1 cellular context compared by ENCODE assay signal in genomic region chr20:33459599-33459998, GRCh38.
A peak's percentile ranks its signal among the peaks of the same experiment; 100 is the strongest.
TF ChIP-seq lines count a peak whose summit lies in the region.

No MANE protein-coding gene starts in this region.

TF ChIP-seq in K562, 482 proteins besides CTCF, POLR2A, EP300 and RAD21 (continued from another document):
- TF ChIP-seq, protein P1, sequence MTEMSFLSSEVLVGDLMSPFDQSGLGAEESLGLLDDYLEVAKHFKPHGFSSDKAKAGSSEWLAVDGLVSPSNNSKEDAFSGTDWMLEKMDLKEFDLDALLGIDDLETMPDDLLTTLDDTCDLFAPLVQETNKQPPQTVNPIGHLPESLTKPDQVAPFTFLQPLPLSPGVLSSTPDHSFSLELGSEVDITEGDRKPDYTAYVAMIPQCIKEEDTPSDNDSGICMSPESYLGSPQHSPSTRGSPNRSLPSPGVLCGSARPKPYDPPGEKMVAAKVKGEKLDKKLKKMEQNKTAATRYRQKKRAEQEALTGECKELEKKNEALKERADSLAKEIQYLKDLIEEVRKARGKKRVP (CRISPR knock-in tag; IDR thresholded peaks at IDR 0.05): 0 out of 2 replicates have a peak, but pooled peaks have one; percentile 40
- 0 out of 2 replicates have a peak, but pooled peaks have one; percentile 51 for TF ChIP-seq ZBTB9 (CRISPR knock-in tag; IDR thresholded peaks at IDR 0.05)
- TF ChIP-seq SIX5 (IDR thresholded peaks at IDR 0.05; ENCODE audit: borderline replicate concordance in 1 of 2, insufficient read depth in 1 of 2, low read depth in 1 of 2, low read length in 2 of 2): no peak
- TF ChIP-seq HDAC8 (tag; IDR thresholded peaks at IDR 0.05): peak; percentile 87
- TF ChIP-seq NR2F6 (CRISPR knock-in tag; IDR thresholded peaks at IDR 0.05): no peak
- no peak for TF ChIP-seq NR2C1 (IDR thresholded peaks at IDR 0.05)
- peak; percentile 82 for TF ChIP-seq NR2C1 (tag; IDR thresholded peaks at IDR 0.05)
- no peak for TF ChIP-seq ATF2 (CRISPR knock-in tag; IDR thresholded peaks at IDR 0.05)
- TF ChIP-seq ZNF175 (CRISPR knock-in tag; IDR thresholded peaks at IDR 0.05; ENCODE audit: low read depth): peak; percentile 74
- 0 out of 2 replicates have a peak, but pooled peaks have one; percentile 26 for TF ChIP-seq GATA2 (CRISPR knock-in tag; IDR thresholded peaks at IDR 0.05)
- TF ChIP-seq, protein P2, sequence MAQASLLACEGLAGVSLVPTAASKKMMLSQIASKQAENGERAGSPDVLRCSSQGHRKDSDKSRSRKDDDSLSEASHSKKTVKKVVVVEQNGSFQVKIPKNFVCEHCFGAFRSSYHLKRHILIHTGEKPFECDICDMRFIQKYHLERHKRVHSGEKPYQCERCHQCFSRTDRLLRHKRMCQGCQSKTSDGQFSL (CRISPR knock-in tag; IDR thresholded peaks at IDR 0.05): no peak
- TF ChIP-seq, protein P2 (tag; IDR thresholded peaks at IDR 0.05): peak in 1 of 2 experiments; percentile 69; a peak in 2 of 4 replicates
- peak; percentile 70; the same call in 1 of the 2 replicates for TF ChIP-seq ZNF41 (CRISPR knock-in tag; conservative IDR thresholded peaks at IDR 0.05)
- TF ChIP-seq ETV1 (tag; conservative IDR thresholded peaks at IDR 0.05; ENCODE audit: low read depth): 0 out of 2 replicates have a peak, but pooled peaks have one; percentile 8
- TF ChIP-seq, protein P3, sequence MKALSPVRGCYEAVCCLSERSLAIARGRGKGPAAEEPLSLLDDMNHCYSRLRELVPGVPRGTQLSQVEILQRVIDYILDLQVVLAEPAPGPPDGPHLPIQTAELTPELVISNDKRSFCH (CRISPR knock-in tag; IDR thresholded peaks at IDR 0.05): no peak
- TF ChIP-seq, protein P3 (tag; IDR thresholded peaks at IDR 0.05): peak; percentile 98
- TF ChIP-seq XRCC4 (IDR thresholded peaks at IDR 0.05; ENCODE audit: extremely low read depth, insufficient read depth, insufficient read length): no peak
- TF ChIP-seq ZNF311 (CRISPR knock-in tag; IDR thresholded peaks at IDR 0.05): peak; percentile 80
- 0 out of 2 replicates have a peak, but pooled peaks have one; percentile 48 for TF ChIP-seq MECOM (CRISPR knock-in tag; IDR thresholded peaks at IDR 0.05)
- TF ChIP-seq, protein P4, sequence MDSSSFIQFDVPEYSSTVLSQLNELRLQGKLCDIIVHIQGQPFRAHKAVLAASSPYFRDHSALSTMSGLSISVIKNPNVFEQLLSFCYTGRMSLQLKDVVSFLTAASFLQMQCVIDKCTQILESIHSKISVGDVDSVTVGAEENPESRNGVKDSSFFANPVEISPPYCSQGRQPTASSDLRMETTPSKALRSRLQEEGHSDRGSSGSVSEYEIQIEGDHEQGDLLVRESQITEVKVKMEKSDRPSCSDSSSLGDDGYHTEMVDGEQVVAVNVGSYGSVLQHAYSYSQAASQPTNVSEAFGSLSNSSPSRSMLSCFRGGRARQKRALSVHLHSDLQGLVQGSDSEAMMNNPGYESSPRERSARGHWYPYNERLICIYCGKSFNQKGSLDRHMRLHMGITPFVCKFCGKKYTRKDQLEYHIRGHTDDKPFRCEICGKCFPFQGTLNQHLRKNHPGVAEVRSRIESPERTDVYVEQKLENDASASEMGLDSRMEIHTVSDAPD (CRISPR knock-in tag; IDR thresholded peaks at IDR 0.05): peak; percentile 69; the same call in 1 of the 2 replicates
- peak; percentile 76 for TF ChIP-seq ZNF584 (CRISPR knock-in tag; IDR thresholded peaks at IDR 0.05; ENCODE audit: low read depth)
- TF ChIP-seq MEIS2 (IDR thresholded peaks at IDR 0.05; ENCODE audit: partially characterized antibody): peak; percentile 28
- peak; percentile 61; the same call in 1 of the 2 replicates for TF ChIP-seq E2F3 (CRISPR knock-in tag; IDR thresholded peaks at IDR 0.05)
TF ChIP-seq in K562: peak in this region for 52.
